ENCODE assay signal across 32 cellular contexts in the genomic region with DNA sequence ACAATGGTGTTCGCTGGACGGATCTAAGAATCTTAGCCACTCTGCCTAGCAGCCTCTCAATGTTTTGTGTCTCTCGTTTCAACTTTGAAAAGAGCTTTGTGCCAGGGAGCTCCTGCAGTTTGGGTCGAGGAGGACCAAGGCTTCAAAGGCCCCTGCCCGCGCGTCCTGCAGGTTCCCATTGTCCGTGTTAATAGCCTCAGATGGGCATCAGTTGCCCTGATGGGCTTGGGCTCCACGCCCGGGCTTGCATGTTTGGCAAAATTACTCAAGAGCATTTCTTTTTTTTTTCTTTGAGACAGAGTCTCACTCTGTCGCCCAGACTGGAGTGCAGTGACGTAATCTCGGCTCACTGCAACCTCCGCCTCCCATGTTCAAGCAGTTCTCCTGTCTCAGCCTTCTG.
"Had no signal": no experiment of that assay in that cellular context is flagged by ENCODE, and none has a peak within 500 bp of the region (broad histone marks: within the 10 kb centered on the region; RNA-seq: fewer than 3 reads in every experiment).

No MANE protein-coding gene starts in this region.

- H3K4me1 Mint-ChIP-seq: activated CD4-positive, alpha-beta T cell treated with anti-CD3 and anti-CD28 coated beads for 36 hours; activated CD4-positive, alpha-beta T cell treated with anti-CD3 and anti-CD28 coated beads, Interleukin-2, amount 10 ng/mL, durations not matched to agents 24 days and 14 days; activated CD8-positive, alpha-beta memory T cell treated with anti-CD3 and anti-CD28 coated beads, Interleukin-2, amount 10 ng/mL, durations not matched to agents 7 days and 5 days; activated naive CD4-positive, alpha-beta T cell treated with anti-CD3 and anti-CD28 coated beads, Interleukin-2, amount 10 ng/mL, durations not matched to agents 7 days and 5 days; activated naive CD8-positive, alpha-beta T cell treated with anti-CD3 and anti-CD28 coated beads, Interleukin-2, amount 10 ng/mL, durations not matched to agents 7 days and 5 days; endodermal cell; T-helper 17 cell had no signal

- H3K4me1 ChIP-seq: heart left ventricle had no signal

- H3K36me3 Mint-ChIP-seq: activated CD4-positive, alpha-beta memory T cell treated with anti-CD3 and anti-CD28 coated beads for 36 hours; activated CD8-positive, alpha-beta memory T cell treated with anti-CD3 and anti-CD28 coated beads, Interleukin-2, amount 10 ng/mL, durations not matched to agents 7 days and 5 days; activated naive CD4-positive, alpha-beta T cell treated with anti-CD3 and anti-CD28 coated beads, Interleukin-2, amount 10 ng/mL, durations not matched to agents 7 days and 5 days; activated naive CD8-positive, alpha-beta T cell treated with anti-CD3 and anti-CD28 coated beads, Interleukin-2, amount 10 ng/mL, durations not matched to agents 7 days and 5 days had no signal

- H3K9me3 ChIP-seq: ascending aorta had no signal

- H3K4me3 Mint-ChIP-seq: activated CD4-positive, alpha-beta memory T cell treated with anti-CD3 and anti-CD28 coated beads for 36 hours; activated CD4-positive, alpha-beta T cell treated with anti-CD3 and anti-CD28 coated beads for 36 hours; activated CD4-positive, alpha-beta T cell treated with anti-CD3 and anti-CD28 coated beads, Interleukin-2, amount 10 ng/mL, durations not matched to agents 24 days and 14 days; activated CD8-positive, alpha-beta memory T cell treated with anti-CD3 and anti-CD28 coated beads, Interleukin-2, amount 10 ng/mL, durations not matched to agents 7 days and 5 days; activated CD8-positive, alpha-beta T cell treated with anti-CD3 and anti-CD28 coated beads, Interleukin-2, amount 10 ng/mL, durations not matched to agents 7 days and 5 days; activated naive CD4-positive, alpha-beta T cell treated with anti-CD3 and anti-CD28 coated beads, Interleukin-2, amount 10 ng/mL, durations not matched to agents 7 days and 5 days; activated naive CD8-positive, alpha-beta T cell treated with anti-CD3 and anti-CD28 coated beads, Interleukin-2, amount 10 ng/mL, durations not matched to agents 7 days and 5 days; activated T-cell treated with anti-CD3 and anti-CD28 coated beads, Interleukin-2, amount 50 U/mL, for 72 hours; dendritic cell treated with granulocyte-macrophage colony-stimulating factor and Interleukin-4, amounts not matched to agents 40 ng/mL and 50 ng/mL, for 4 days; endodermal cell; T-helper 17 cell; T-helper 2 cell treated with Interferon-gamma antibody and Interleukin-4, amounts not matched to agents 5 μg/mL and 100 μg/mL, for 36 hours had no signal

- H3K27ac Mint-ChIP-seq: activated CD4-positive, alpha-beta memory T cell treated with anti-CD3 and anti-CD28 coated beads for 36 hours; activated CD4-positive, alpha-beta T cell treated with anti-CD3 and anti-CD28 coated beads for 36 hours; activated CD4-positive, alpha-beta T cell treated with anti-CD3 and anti-CD28 coated beads, Interleukin-2, amount 10 ng/mL, durations not matched to agents 24 days and 14 days; activated CD8-positive, alpha-beta memory T cell treated with anti-CD3 and anti-CD28 coated beads, Interleukin-2, amount 10 ng/mL, durations not matched to agents 7 days and 5 days; activated CD8-positive, alpha-beta T cell treated with anti-CD3 and anti-CD28 coated beads, Interleukin-2, amount 10 ng/mL, durations not matched to agents 7 days and 5 days; activated naive CD4-positive, alpha-beta T cell treated with anti-CD3 and anti-CD28 coated beads, Interleukin-2, amount 10 ng/mL, durations not matched to agents 7 days and 5 days; activated naive CD4-positive, alpha-beta T cell treated with anti-CD3 and anti-CD28 coated beads, Interleukin-2, amount 50 U/mL, for 72 hours; activated naive CD8-positive, alpha-beta T cell treated with anti-CD3 and anti-CD28 coated beads, Interleukin-2, amount 10 ng/mL, durations not matched to agents 7 days and 5 days; activated T-cell treated with anti-CD3 and anti-CD28 coated beads, Interleukin-2, amount 50 U/mL, for 72 hours; dendritic cell treated with granulocyte-macrophage colony-stimulating factor and Interleukin-4, amounts not matched to agents 40 ng/mL and 50 ng/mL, for 4 days; endodermal cell; T-helper 17 cell; T-helper 2 cell treated with Interferon-gamma antibody and Interleukin-4, amounts not matched to agents 5 μg/mL and 100 μg/mL, for 36 hours had no signal

- H3K27ac ChIP-seq: ascending aorta, brain microvascular endothelial cell, coronary artery, dorsolateral prefrontal cortex, heart left ventricle had no signal

- H3K9me3 Mint-ChIP-seq: activated CD4-positive, alpha-beta T cell treated with anti-CD3 and anti-CD28 coated beads, Interleukin-2, amount 10 ng/mL, durations not matched to agents 24 days and 14 days; T-helper 2 cell treated with Interferon-gamma antibody and Interleukin-4, amounts not matched to agents 5 μg/mL and 100 μg/mL, for 36 hours had no signal

- H3K27me3 ChIP-seq: ascending aorta, brain microvascular endothelial cell, dorsolateral prefrontal cortex, heart left ventricle had no signal

- DNase-seq: activated CD4-positive, alpha-beta memory T cell treated with anti-CD3 and anti-CD28 coated beads for 36 hours; activated CD4-positive, alpha-beta T cell treated with anti-CD3 and anti-CD28 coated beads for 36 hours; activated CD4-positive, alpha-beta T cell treated with anti-CD3 and anti-CD28 coated beads, Interleukin-2, amount 10 ng/mL, durations not matched to agents 24 days and 14 days; activated CD4-positive, CD25-positive, alpha-beta regulatory T cell; activated CD4-positive, CD25-positive, alpha-beta regulatory T cell treated with anti-CD3 and anti-CD28 coated beads, Interleukin-2, amount 50 U/mL, for 72 hours; activated CD8-positive, alpha-beta memory T cell treated with anti-CD3 and anti-CD28 coated beads, Interleukin-2, amount 10 ng/mL, durations not matched to agents 7 days and 5 days; activated CD8-positive, alpha-beta memory T cell treated with anti-CD3 and anti-CD28 coated beads, Interleukin-2, amount 50 U/mL, for 4 hours; activated CD8-positive, alpha-beta T cell treated with anti-CD3 and anti-CD28 coated beads, Interleukin-2, amount 10 ng/mL, durations not matched to agents 7 days and 5 days; activated gamma-delta T cell; activated naive CD4-positive, alpha-beta T cell; activated naive CD4-positive, alpha-beta T cell treated with anti-CD3 and anti-CD28 coated beads, Interleukin-2, amount 10 ng/mL, durations not matched to agents 7 days and 5 days; activated naive CD8-positive, alpha-beta T cell treated with anti-CD3 and anti-CD28 coated beads, Interleukin-2, amount 10 ng/mL, durations not matched to agents 7 days and 5 days; activated T-cell treated with anti-CD3 and anti-CD28 coated beads, Interleukin-2, amount 50 U/mL, for 1 hour; activated T-cell treated with anti-CD3 and anti-CD28 coated beads, Interleukin-2, amount 50 U/mL, for 72 hours; brain microvascular endothelial cell; caudate nucleus; cerebellar nuclear complex; dorsolateral prefrontal cortex; effector memory CD4-positive, alpha-beta T cell; endodermal cell; foreskin fibroblast; glutamatergic neuron; heart left ventricle; T-helper 1 cell; T-helper 17 cell; T1000 had no signal

- H3K27me3 Mint-ChIP-seq: activated CD4-positive, alpha-beta T cell treated with anti-CD3 and anti-CD28 coated beads, Interleukin-2, amount 10 ng/mL, durations not matched to agents 24 days and 14 days; activated CD8-positive, alpha-beta memory T cell treated with anti-CD3 and anti-CD28 coated beads, Interleukin-2, amount 10 ng/mL, durations not matched to agents 7 days and 5 days; activated naive CD8-positive, alpha-beta T cell treated with anti-CD3 and anti-CD28 coated beads, Interleukin-2, amount 10 ng/mL, durations not matched to agents 7 days and 5 days; dendritic cell treated with granulocyte-macrophage colony-stimulating factor and Interleukin-4, amounts not matched to agents 40 ng/mL and 50 ng/mL, for 4 days had no signal

- H3K4me3 ChIP-seq: ascending aorta, coronary artery, dorsolateral prefrontal cortex, heart left ventricle had no signal

- H3K36me3 ChIP-seq: ascending aorta, brain microvascular endothelial cell, heart left ventricle had no signal

- ATAC-seq: activated CD4-positive, alpha-beta T cell treated with anti-CD3 and anti-CD28 coated beads for 36 hours; activated CD8-positive, alpha-beta memory T cell treated with anti-CD3 and anti-CD28 coated beads, Interleukin-2, amount 10 ng/mL, durations not matched to agents 7 days and 5 days; activated CD8-positive, alpha-beta T cell treated with anti-CD3 and anti-CD28 coated beads, Interleukin-2, amount 10 ng/mL, durations not matched to agents 7 days and 5 days; activated naive CD4-positive, alpha-beta T cell treated with anti-CD3 and anti-CD28 coated beads, Interleukin-2, amount 50 U/mL, for 72 hours; activated T-cell treated with anti-CD3 and anti-CD28 coated beads, Interleukin-2, amount 50 U/mL, for 72 hours; esophagus mucosa; heart left ventricle; T-helper 17 cell had no signal
